Comparison of ENCODE assay signal across 20 cellular contexts in the genomic region with DNA sequence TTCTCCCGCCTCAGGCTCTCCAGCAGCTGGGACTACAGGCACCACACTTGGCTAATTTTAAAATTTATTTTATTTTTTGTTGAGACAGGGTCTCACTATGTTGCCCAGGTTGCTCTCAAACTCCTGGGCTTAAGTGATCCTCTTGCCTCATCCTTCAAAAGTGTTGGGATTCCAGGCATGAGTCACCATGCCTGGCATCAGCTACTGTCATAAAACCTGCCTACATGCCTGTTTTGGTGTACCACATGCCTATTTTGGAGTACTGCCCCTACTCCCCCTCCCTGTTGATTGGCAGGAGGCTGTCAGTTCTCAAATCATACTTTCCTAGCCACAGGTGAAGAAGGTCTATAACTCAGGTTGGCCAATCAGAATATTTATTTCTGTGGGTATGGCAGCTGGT.
DNase-seq lines count a peak whose midpoint lies in the region; ATAC-seq and TF ChIP-seq lines count a peak whose summit lies in the region.
"Had no signal": no experiment of that assay in that cellular context is flagged by ENCODE, and none has a peak within 500 bp of the region (broad histone marks: within the 10 kb centered on the region; RNA-seq: fewer than 3 reads in every experiment).

No MANE protein-coding gene starts in this region.

- no peaks in the 10 kb centered on the region for H3K4me1 ChIP-seq in PC-3 (ENCODE audit: insufficient read depth, low read length)
- H3K4me1 ChIP-seq: A549, BE2C, SJSA1 had no signal

- no peaks in the 10 kb centered on the region for H3K27me3 Mint-ChIP-seq in activated CD4-positive, alpha-beta memory T cell treated with anti-CD3 and anti-CD28 coated beads, Interleukin-2, amount 10 ng/mL, durations not matched to agents 7 days and 5 days

- no peak overlapping the region for H3K9ac ChIP-seq in PC-3 (ENCODE audit: low read length)

- H3K27me3 ChIP-seq in PC-3 (ENCODE audit: low read length): peaks cover 16% of the 10 kb centered on the region
- H3K27me3 ChIP-seq: BE2C, SJSA1 had no signal

- no peak overlapping the region for H3K27ac Mint-ChIP-seq in activated CD4-positive, alpha-beta memory T cell treated with anti-CD3 and anti-CD28 coated beads, Interleukin-2, amount 10 ng/mL, durations not matched to agents 7 days and 5 days

- no peaks in the 10 kb centered on the region for H3F3A ChIP-seq in PC-3 (ENCODE audit: low read length, unreplicated experiment)

- no peak overlapping the region for H3K27ac ChIP-seq in PC-3 (ENCODE audit: low read length)
- H3K27ac ChIP-seq: A549, SJSA1 had no signal

- H3K36me3 ChIP-seq in PC-3 (ENCODE audit: low read depth, low read length): no peaks in the 10 kb centered on the region
- H3K36me3 ChIP-seq: BE2C, SJSA1 had no signal

- H3K4me3 ChIP-seq in PC-3 (ENCODE audit: low read length) (no peak overlapping the region), epithelial cell of esophagus (ENCODE audit: low read length) (no peak overlapping the region)
- H3K4me3 ChIP-seq: A549, SJSA1 had no signal

- no peaks in the 10 kb centered on the region for H3K9me3 ChIP-seq in PC-3 (ENCODE audit: low read length)
- H3K9me3 ChIP-seq: A549, BE2C, SJSA1 had no signal

- TF ChIP-seq CTCF in PC-3 (conservative IDR thresholded peaks at IDR 0.05; ENCODE audit: low read depth, low read length) (no peak), epithelial cell of esophagus (IDR thresholded peaks at IDR 0.05; ENCODE audit: insufficient read depth, low read depth, low read length, missing control alignments) (no peak)

- no peaks in the 10 kb centered on the region for H3K79me2 ChIP-seq in PC-3 (ENCODE audit: low read length)

- no peak for ATAC-seq in PC-3
- ATAC-seq in GM19328 (IDR thresholded peaks at IDR 0.05; ENCODE audit: unreplicated experiment): no peak
- ATAC-seq: A549, HCT116, Panc1 had no signal

- DNase-seq in Daoy (ENCODE audit: low read depth) (peak; percentile 50), PC-3 (peak; percentile 8), epithelial cell of esophagus (ENCODE audit: low read depth) (peak; percentile 58), renal cortical epithelial cell (ENCODE audit: low read depth) (peak; percentile 77)
- DNase-seq in activated effector memory CD4-positive, alpha-beta T cell treated with Interleukin-2 at 50 U/mL for 16 hours: no peak
- no peak for DNase-seq in activated CD4-positive, alpha-beta memory T cell treated with anti-CD3 and anti-CD28 coated beads, Interleukin-2, amount 10 ng/mL, durations not matched to agents 7 days and 5 days
- DNase-seq: BE2C, DMS79, GOT3, Kasumi-1, NCI-H1092, NCI-H1436, NCI-H187 treated with DMSO at 0.1 percent for 48 hours, NCI-H2107, NCI-H748 treated with DMSO at 0.1 percent for 48 hours had no signal

- H2AFZ ChIP-seq in PC-3 (ENCODE audit: low read length): no peak overlapping the region

- H3K9me3 Mint-ChIP-seq in activated CD4-positive, alpha-beta memory T cell treated with anti-CD3 and anti-CD28 coated beads, Interleukin-2, amount 10 ng/mL, durations not matched to agents 7 days and 5 days: peaks cover 2% of the 10 kb centered on the region

- no peaks in the 10 kb centered on the region for H4K20me1 ChIP-seq in PC-3 (ENCODE audit: low read length)

- H3K36me3 Mint-ChIP-seq in activated CD4-positive, alpha-beta memory T cell treated with anti-CD3 and anti-CD28 coated beads, Interleukin-2, amount 10 ng/mL, durations not matched to agents 7 days and 5 days (ENCODE audit: low read depth): no peaks in the 10 kb centered on the region

- no peak overlapping the region for H3K4me2 ChIP-seq in PC-3 (ENCODE audit: low read length)
- H3K4me2 ChIP-seq: A549 had no signal

- CTCF ChIA-PET in PC-3 (lab: Charles Lee): no interaction called here
- CTCF ChIA-PET in activated CD4-positive, alpha-beta memory T cell treated with anti-CD3 and anti-CD28 coated beads, Interleukin-2, amount 10 ng/mL, durations not matched to agents 7 days and 5 days (lab: Charles Lee): interaction anchor here (0.6 kb wide), 1 partner anchor 486 kb away, joined by 3 read pairs; no protein-coding TSS in a partner anchor

- H3K9me2 ChIP-seq in PC-3 (replicated peaks; ENCODE audit: low read length): no peaks in the 10 kb centered on the region

- intact Hi-C loops in PC-3 (cut with micrococcal nuclease): no loop called here

- no peaks in the 10 kb centered on the region for H3K4me1 Mint-ChIP-seq in activated CD4-positive, alpha-beta memory T cell treated with anti-CD3 and anti-CD28 coated beads, Interleukin-2, amount 10 ng/mL, durations not matched to agents 7 days and 5 days

- BruUV-seq in PC-3 (replicated peaks; lab: Mats Ljungman, UMichigan): no TSS peak

- no peak overlapping the region for H3K4me3 Mint-ChIP-seq in activated CD4-positive, alpha-beta memory T cell treated with anti-CD3 and anti-CD28 coated beads, Interleukin-2, amount 10 ng/mL, durations not matched to agents 7 days and 5 days

- POLR2A ChIA-PET in PC-3 (lab: Charles Lee; ENCODE audit: unreplicated experiment): no interaction called here
- POLR2A ChIA-PET in activated CD4-positive, alpha-beta memory T cell treated with anti-CD3 and anti-CD28 coated beads, Interleukin-2, amount 10 ng/mL, durations not matched to agents 7 days and 5 days (lab: Charles Lee): no interaction called here

Comparison
In these comparisons a context has a peak if more than half of its experiments do, and no peak if none do; other contexts are left out.
1. DNase-seq: peak in Daoy (single experiment), PC-3 (single experiment), epithelial cell of esophagus (single experiment) and renal cortical epithelial cell (single experiment); none in activated effector memory CD4-positive, alpha-beta T cell treated with Interleukin-2 at 50 U/mL for 16 hours (single experiment) and activated CD4-positive, alpha-beta memory T cell treated with anti-CD3 and anti-CD28 coated beads, Interleukin-2, amount 10 ng/mL, durations not matched to agents 7 days and 5 days (single experiment).